28 cellular contexts compared by ENCODE assay signal in the genomic region with DNA sequence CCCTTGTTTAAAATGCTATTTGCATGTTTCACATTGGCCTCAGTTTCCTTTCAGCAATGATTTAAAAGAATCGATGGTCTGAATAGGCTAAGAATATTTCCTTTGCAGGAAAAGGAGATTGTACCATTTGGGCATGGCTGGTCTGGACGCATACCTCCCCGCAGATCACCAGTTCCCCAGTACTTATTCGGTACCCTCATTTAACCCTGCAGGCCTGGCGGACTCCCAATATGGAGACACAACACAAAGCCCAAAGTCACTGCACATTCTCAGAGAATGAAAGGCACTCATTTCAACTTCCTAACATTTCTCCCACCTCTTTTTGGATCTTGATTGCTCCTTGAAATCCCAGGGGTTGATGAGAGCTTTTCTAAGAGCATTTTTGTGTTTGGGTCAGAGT.
"Had no signal": no experiment of that assay in that cellular context is flagged by ENCODE, and none has a peak within 500 bp of the region (broad histone marks: within the 10 kb centered on the region; RNA-seq: fewer than 3 reads in every experiment).

No MANE protein-coding gene starts in this region.

- DNase-seq: colonic mucosa; dermis blood vessel endothelial cell; effector memory CD4-positive, alpha-beta T cell; erythroblast; esophagus squamous epithelium; foreskin melanocyte; glutamatergic neuron; immature natural killer cell; islet precursor cell; kidney glomerular epithelial cell; mesendoderm; midbrain; naive thymus-derived CD4-positive, alpha-beta T cell; right lobe of liver; stimulated activated CD4-positive, alpha-beta T cell treated with anti-CD3 and anti-CD28 coated beads, Interleukin-12 subunit alpha, Interleukin-12 subunit beta, amount 100 ng/mL, for 4 hours; stimulated activated CD4-positive, alpha-beta T cell treated with anti-CD3 and anti-CD28 coated beads, Interleukin-1b, Interleukin-23, amount 100 ng/mL, for 48 hours; stimulated activated CD4-positive, alpha-beta T cell treated with anti-CD3 and anti-CD28 coated beads, Interleukin-4, amount 100 ng/mL, for 1 hour; stimulated activated CD8-positive, alpha-beta memory T cell treated with anti-CD3 and anti-CD28 coated beads, Interleukin-4, amount 100 ng/mL, for 48 hours; stimulated activated naive CD4-positive, alpha-beta T cell; stimulated activated naive CD8-positive, alpha-beta T cell treated with anti-CD3 and anti-CD28 coated beads, Interleukin-15, amount 100 ng/mL, for 72 hours; thyroid gland; trophoblast cell had no signal

- H3K9me3 ChIP-seq: colonic mucosa, esophagus squamous epithelium, prostate gland, right lobe of liver, thyroid gland had no signal

- H3K27me3 ChIP-seq: colonic mucosa, esophagus squamous epithelium, neural progenitor cell, right lobe of liver, thyroid gland had no signal

- H3K4me1 Mint-ChIP-seq: central memory CD8-positive, alpha-beta T cell; immature natural killer cell; neural progenitor cell had no signal

- H3K4me3 ChIP-seq: colonic mucosa, esophagus squamous epithelium, neural progenitor cell, prostate gland, right lobe of liver, smooth muscle cell, thyroid gland had no signal

- H3K4me3 Mint-ChIP-seq: central memory CD8-positive, alpha-beta T cell; immature natural killer cell; naive thymus-derived CD4-positive, alpha-beta T cell; nephron; neural progenitor cell; stimulated activated naive CD8-positive, alpha-beta T cell treated with anti-CD3 and anti-CD28 coated beads, Interleukin-15, amount 100 ng/mL, for 72 hours had no signal

- H3K9me3 Mint-ChIP-seq: central memory CD8-positive, alpha-beta T cell; immature natural killer cell; naive thymus-derived CD4-positive, alpha-beta T cell; nephron; neural progenitor cell; stimulated activated naive CD8-positive, alpha-beta T cell treated with anti-CD3 and anti-CD28 coated beads, Interleukin-15, amount 100 ng/mL, for 72 hours had no signal

- H3K36me3 Mint-ChIP-seq: neural progenitor cell had no signal

- ATAC-seq: naive thymus-derived CD4-positive, alpha-beta T cell; right lobe of liver; stimulated activated naive CD8-positive, alpha-beta T cell treated with anti-CD3 and anti-CD28 coated beads, Interleukin-15, amount 100 ng/mL, for 72 hours had no signal

- H3K27ac ChIP-seq: colonic mucosa, esophagus squamous epithelium, neural progenitor cell, parathyroid adenoma, prostate gland, right lobe of liver, thyroid gland had no signal

- H3K36me3 ChIP-seq: colonic mucosa, neural progenitor cell, prostate gland, thyroid gland had no signal

- H3K27ac Mint-ChIP-seq: immature natural killer cell; naive thymus-derived CD4-positive, alpha-beta T cell; nephron; neural progenitor cell; stimulated activated naive CD8-positive, alpha-beta T cell treated with anti-CD3 and anti-CD28 coated beads, Interleukin-15, amount 100 ng/mL, for 72 hours had no signal

- H3K4me1 ChIP-seq: colonic mucosa, neural progenitor cell, prostate gland, right lobe of liver had no signal

- H3K9ac ChIP-seq: neural progenitor cell, parathyroid adenoma had no signal
